In the genomic region with DNA sequence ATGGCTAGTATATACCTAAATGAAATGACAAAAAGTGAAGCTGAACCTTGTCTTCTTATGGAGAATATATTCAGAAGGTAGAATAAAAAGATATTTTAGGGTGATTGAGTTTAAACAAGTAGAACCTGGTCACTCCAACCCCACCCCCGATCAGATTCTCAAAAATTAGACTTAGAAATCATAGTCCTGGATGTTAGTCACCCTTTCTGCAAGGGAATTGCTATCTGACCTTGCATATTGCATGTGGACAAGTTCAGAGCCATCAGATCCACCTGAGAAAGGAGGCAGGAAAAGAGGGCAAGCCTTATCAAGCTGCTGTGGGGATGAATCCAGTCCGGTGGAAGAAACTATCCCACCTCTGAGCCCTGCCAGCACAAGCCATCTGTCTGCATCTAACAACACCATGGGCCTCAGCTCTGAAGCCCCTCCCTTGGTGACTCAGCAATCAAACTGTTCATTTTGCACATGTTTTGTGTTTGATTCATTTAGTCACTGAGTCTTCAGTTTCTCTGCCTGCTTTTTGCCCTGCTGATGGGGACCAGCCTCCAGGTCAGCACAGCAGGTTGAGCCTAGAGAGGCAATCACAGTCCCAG, we compare ENCODE assay signal across 15 cellular contexts.
DNase-seq lines count a peak whose midpoint lies in the region; ATAC-seq and TF ChIP-seq lines count a peak whose summit lies in the region.
"Had no signal": no experiment of that assay in that cellular context is flagged by ENCODE, and none has a peak within 500 bp of the region (broad histone marks: within the 10 kb centered on the region; RNA-seq: fewer than 3 reads in every experiment).

No MANE protein-coding gene starts in this region.

- no peak overlapping the region for H3K4me3 Mint-ChIP-seq in chondrocyte (ENCODE audit: unreplicated experiment)
- H3K4me3 Mint-ChIP-seq: neural crest cell had no signal

- no peaks in the 10 kb centered on the region; the same call in 1 of the 2 replicates for H3K27me3 ChIP-seq in Karpas-422 (ENCODE audit: low read length)

- no peaks in the 10 kb centered on the region for H3K79me2 ChIP-seq in Karpas-422 (ENCODE audit: low read length)

- H3K9me3 Mint-ChIP-seq in chondrocyte (ENCODE audit: low read depth) = no peaks in the 10 kb centered on the region

- H2AFZ ChIP-seq in Karpas-422 (ENCODE audit: low read length) = no peak overlapping the region

- H3K4me2 ChIP-seq in Karpas-422 (ENCODE audit: low read depth, low read length, poor library complexity, severe bottlenecking) = no peak overlapping the region

- no peaks in the 10 kb centered on the region for H3K9me2 ChIP-seq in Karpas-422 (replicated peaks; ENCODE audit: insufficient read depth, low read length)

- no peak overlapping the region for H3K4me3 ChIP-seq in Karpas-422 (ENCODE audit: low read length)

- H3K4me1 ChIP-seq in Karpas-422 (ENCODE audit: low read length) = no peaks in the 10 kb centered on the region

- H3K9me3 ChIP-seq in Karpas-422 (ENCODE audit: low read length) = no peaks in the 10 kb centered on the region

- no peaks in the 10 kb centered on the region for H3K27me3 Mint-ChIP-seq in chondrocyte (ENCODE audit: low read depth)

- no peak for TF ChIP-seq CTCF in chondrocyte (IDR thresholded peaks at IDR 0.05)

- no peak for ATAC-seq in HG03097 (IDR thresholded peaks at IDR 0.05; ENCODE audit: low FRiP score, unreplicated experiment)

- peak overlapping the region; percentile 56 for H3K27ac Mint-ChIP-seq in chondrocyte (ENCODE audit: unreplicated experiment)

- H3K9ac ChIP-seq in Karpas-422 (ENCODE audit: low read length) = no peak overlapping the region

- H3K27ac ChIP-seq in Karpas-422 (ENCODE audit: low read length) = no peak overlapping the region

- no peaks in the 10 kb centered on the region for H3K36me3 ChIP-seq in Karpas-422 (ENCODE audit: insufficient read depth, low read length)

- DNase-seq in DMS 273 (lab: John Stamatoyannopoulos, UW; ENCODE audit: unreplicated experiment) = peak; percentile 99
- peak; percentile 89 for DNase-seq in NCI-H2171 (lab: John Stamatoyannopoulos, UW)
- no peak for DNase-seq in chondrocyte (ENCODE audit: low spot score)
- DNase-seq in myocyte (ENCODE audit: low read depth) = peak; percentile 9
- no peak for DNase-seq in Karpas-422
- DNase-seq in NCI-H1436 (lab: John Stamatoyannopoulos, UW) = no peak
- DNase-seq in stimulated activated CD4-positive, alpha-beta T cell treated with anti-CD3 and anti-CD28 coated beads, Interleukin-4, amount 100 ng/mL, for 1 hour = no peak
- DNase-seq: activated T-cell treated with anti-CD3 and anti-CD28 coated beads for 4 hours; Calu3; cerebellar nuclear complex; KG1; NCI-H748 treated with DMSO at 0.1 percent for 48 hours; stimulated activated CD4-positive, alpha-beta T cell treated with anti-CD3 and anti-CD28 coated beads, Interleukin-2, amount 100 ng/mL, for 24 hours had no signal

- peaks cover 11% of the 10 kb centered on the region for H3K4me1 Mint-ChIP-seq in chondrocyte (ENCODE audit: low read depth)
- H3K4me1 Mint-ChIP-seq: neural crest cell had no signal

- H3K36me3 Mint-ChIP-seq in chondrocyte (ENCODE audit: low read depth) = no peaks in the 10 kb centered on the region

- H4K20me1 ChIP-seq in Karpas-422 (ENCODE audit: insufficient read depth, low read depth, low read length) = no peaks in the 10 kb centered on the region

Comparison
In these comparisons a context has a peak if more than half of its experiments do, and no peak if none do; other contexts are left out.
1. DNase-seq: peak in DMS 273 (single experiment), NCI-H2171 (single experiment) and myocyte (single experiment); none in chondrocyte (single experiment), Karpas-422 (single experiment), NCI-H1436 (single experiment) and stimulated activated CD4-positive, alpha-beta T cell treated with anti-CD3 and anti-CD28 coated beads, Interleukin-4, amount 100 ng/mL, for 1 hour (single experiment).